22 cellular contexts compared by ENCODE assay signal in the genomic region with DNA sequence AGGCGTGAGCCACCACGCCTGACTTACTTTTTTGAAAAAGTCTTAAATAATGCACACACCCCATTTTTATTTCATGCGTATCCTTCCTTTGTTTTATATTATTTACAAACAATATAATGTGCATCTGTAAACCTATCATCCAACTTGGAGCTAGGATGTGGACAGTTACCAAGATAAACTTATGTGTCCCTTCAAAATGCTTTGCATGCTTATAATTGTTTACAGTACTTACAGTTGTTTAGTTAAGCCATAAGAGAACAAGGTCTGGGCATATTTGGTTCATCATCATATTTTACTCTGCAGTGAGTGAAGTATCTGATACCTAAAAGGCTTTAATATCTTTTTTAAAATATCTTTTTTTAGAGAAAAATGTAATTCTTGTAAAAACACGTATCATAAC.
"Had no signal": no experiment of that assay in that cellular context is flagged by ENCODE, and none has a peak within 500 bp of the region (broad histone marks: within the 10 kb centered on the region; RNA-seq: fewer than 3 reads in every experiment).

No MANE protein-coding gene starts in this region.

- H3K9ac ChIP-seq: parathyroid adenoma had no signal

- H3K4me2 ChIP-seq: hepatocyte had no signal

- H3K79me2 ChIP-seq: hepatocyte, parathyroid adenoma had no signal

- H3K4me3 ChIP-seq: colonic mucosa, esophagus squamous epithelium, heart left ventricle, hepatocyte, lung, right lobe of liver, stomach, thyroid gland, vagina had no signal

- FAIRE-seq: endothelial cell of umbilical vein, frontal cortex, kidney had no signal

- H2AFZ ChIP-seq: hepatocyte, parathyroid adenoma had no signal

- H3K4me1 ChIP-seq: colonic mucosa, esophagus squamous epithelium, parathyroid adenoma, right lobe of liver, stomach, thyroid gland, vagina had no signal

- H3K9me3 ChIP-seq: colonic mucosa, esophagus squamous epithelium, heart left ventricle, right lobe of liver, stomach, thyroid gland, vagina had no signal

- H3K27me3 ChIP-seq: colonic mucosa, esophagus squamous epithelium, heart left ventricle, hepatocyte, right lobe of liver, stomach, thyroid gland, vagina had no signal

- ATAC-seq: heart left ventricle; left lobe of liver; natural killer cell; right lobe of liver; stimulated activated effector memory CD8-positive, alpha-beta T cell treated with anti-CD3 and anti-CD28 coated beads, Interleukin-12 subunit alpha, Interleukin-12 subunit beta, amount 100 ng/mL, for 72 hours had no signal

- H3K27ac ChIP-seq: colonic mucosa, esophagus squamous epithelium, heart left ventricle, hepatocyte, parathyroid adenoma, right lobe of liver, stomach, thyroid gland, vagina had no signal

- DNase-seq: colonic mucosa; effector CD8-positive, alpha-beta T cell; endodermal cell; esophagus squamous epithelium; heart left ventricle; kidney; natural killer cell; right lobe of liver; stimulated activated CD4-positive, alpha-beta T cell treated with anti-CD3 and anti-CD28 coated beads, Interleukin-2, amount 100 ng/mL, for 24 hours; stimulated activated CD4-positive, alpha-beta T cell treated with anti-CD3 and anti-CD28 coated beads, Interleukin-4, amount 100 ng/mL, for 24 hours; stimulated activated naive CD4-positive, alpha-beta T cell treated with Interleukin-2 at 50 U/mL for 16 hours; stomach; thyroid gland; trophoblast cell had no signal

- H3K36me3 ChIP-seq: colonic mucosa, esophagus squamous epithelium, heart left ventricle, right lobe of liver, stomach, thyroid gland, vagina had no signal
